Comparison of ENCODE assay signal across 1 cellular context in the genomic region with DNA sequence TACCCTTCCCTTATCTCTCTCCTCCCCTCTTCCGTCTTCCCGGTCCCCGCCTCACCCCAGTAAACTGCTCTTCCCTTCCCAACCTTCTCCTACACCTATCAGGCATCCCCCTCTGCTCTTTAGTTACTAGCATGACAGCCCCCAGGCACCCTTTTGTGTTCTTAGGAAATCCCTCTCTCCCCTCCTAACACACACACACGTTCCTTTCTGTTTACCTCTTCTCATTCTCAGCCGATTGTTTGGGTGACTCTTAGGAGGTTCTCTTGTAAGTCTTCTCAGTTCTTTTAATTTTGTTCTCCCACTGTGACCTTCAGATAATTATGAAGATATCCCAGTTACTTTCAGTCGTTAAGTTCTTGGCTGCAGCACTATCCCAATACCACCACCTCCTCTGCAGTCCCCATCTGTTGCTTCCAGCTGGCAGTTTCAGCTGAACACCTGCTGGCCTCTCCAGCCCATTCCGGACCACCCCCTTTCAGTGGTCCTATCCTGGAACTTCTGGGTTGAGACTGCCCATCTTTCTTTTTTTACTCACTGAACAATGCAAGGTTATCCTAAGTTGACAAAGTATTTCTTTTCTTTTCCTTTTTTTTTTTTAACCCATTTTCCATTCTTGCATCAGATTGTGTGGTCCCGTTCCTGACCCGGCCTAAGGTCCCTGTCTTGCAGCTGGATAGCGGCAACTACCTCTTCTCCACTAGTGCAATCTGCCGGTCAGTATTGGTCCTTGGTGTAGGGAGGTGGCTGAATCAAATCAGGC.
TF ChIP-seq lines count a peak whose summit lies in the region.

No MANE protein-coding gene starts in this region.

TF ChIP-seq in HEK293, 187 proteins besides CTCF, POLR2A, EP300 and RAD21 (continued from another document):
- 0 out of 2 replicates have a peak, but pooled peaks have one; percentile 13 for TF ChIP-seq ZNF792 (tag by site-specific recombination; IDR thresholded peaks at IDR 0.05)
